Comparison of ENCODE assay signal across 32 cellular contexts in genomic region chr12:65854629-65855028, GRCh38. TPM values are rescaled to one million over a fixed set of nuclear protein-coding genes. Genes with fewer than 3 reads are reported as not detected.
DNase-seq lines count a peak whose midpoint lies in the region; ATAC-seq and TF ChIP-seq lines count a peak whose summit lies in the region.
"Had no signal": no experiment of that assay in that cellular context is flagged by ENCODE, and none has a peak within 500 bp of the region (broad histone marks: within the 10 kb centered on the region; RNA-seq: fewer than 3 reads in every experiment).

No MANE protein-coding gene starts in this region.

- H3K27ac ChIP-seq in HCT116 (ENCODE audit: low read depth, low read length) (peak overlapping the region; percentile 31; the same call in 1 of the 2 replicates), upper lobe of right lung (no peak overlapping the region)
- H3K27ac ChIP-seq: coronary artery, heart left ventricle, PC-9 had no signal

- peaks cover 10 to 57% of the 10 kb centered on the region in 2 experiments; a peak in 3 of 4 replicates for H3K4me1 ChIP-seq in HCT116 (ENCODE audit: control insufficient read depth in 1 of 2, insufficient read depth in 2 of 2, low read length in 2 of 2)
- H3K4me1 ChIP-seq in upper lobe of right lung, result no peaks in the 10 kb centered on the region
- H3K4me1 ChIP-seq: heart left ventricle had no signal

- TF ChIP-seq CTCF in HCT116 (IDR thresholded peaks at IDR 0.05 in 2 of 3, conservative IDR thresholded peaks at IDR 0.05 in 1 of 3; ENCODE audit: borderline replicate concordance in 1 of 3, insufficient read depth in 1 of 3, low read depth in 2 of 3, low read length in 2 of 3) (no peak), upper lobe of right lung (IDR thresholded peaks at IDR 0.05) (no peak)

- H3K4me3 ChIP-seq in HCT116 (replicated peaks in 1 of 2; ENCODE audit: low read depth in 1 of 2, low read length in 2 of 2) (no peak overlapping the region), upper lobe of right lung (no peak overlapping the region)
- H3K4me3 ChIP-seq: coronary artery, heart left ventricle, PC-9 had no signal

- intact Hi-C loops in HCT116 (cut with micrococcal nuclease) (no loop called here), upper lobe of right lung (cut with DNase I) (no loop called here)

- H3K27me3 ChIP-seq in HCT116 (ENCODE audit: insufficient read depth, low read length) (no peaks in the 10 kb centered on the region), upper lobe of right lung (no peaks in the 10 kb centered on the region)
- H3K27me3 ChIP-seq: heart left ventricle had no signal

- no peak for TF ChIP-seq RAD21 in HCT116 (IDR thresholded peaks at IDR 0.05; ENCODE audit: low read depth)

- no peak overlapping the region for H3K4me2 ChIP-seq in HCT116 (ENCODE audit: low read length)
- H3K4me2 ChIP-seq: PC-9 had no signal

- H3K9me3 ChIP-seq in HCT116 (ENCODE audit: control insufficient read depth in 1 of 2, insufficient read depth in 1 of 2, low read depth in 1 of 2, low read length in 2 of 2) (no peaks in the 10 kb centered on the region), upper lobe of right lung (no peaks in the 10 kb centered on the region)
- H3K9me3 ChIP-seq: heart left ventricle had no signal

- POLR2A ChIA-PET in HCT116 (lab: Charles Lee), result no interaction called here

- H3K36me3 ChIP-seq in HCT116 (ENCODE audit: control insufficient read depth in 1 of 2, insufficient read depth in 2 of 2, low read length in 2 of 2) (peaks cover 40 to 82% of the 10 kb centered on the region in 2 experiments), upper lobe of right lung (no peaks in the 10 kb centered on the region)
- H3K36me3 ChIP-seq: heart left ventricle had no signal

- RAD21 ChIA-PET in HCT116 (lab: Charles Lee; ENCODE audit: low non-redundant PET in 1 of 2, low total read pairs in 2 of 2, uncharacterized antibody in 2 of 2, unreplicated experiment in 2 of 2), result no interaction called here

- peaks cover 35% of the 10 kb centered on the region; the same call in 1 of the 2 replicates for H4K20me1 ChIP-seq in HCT116 (ENCODE audit: insufficient read depth)

- CTCF ChIA-PET in HCT116 (lab: Charles Lee), result no interaction called here

- DNase-seq in HCT116 (ENCODE audit: low read depth, low spot score), result no peak
- DNase-seq in amniotic epithelial cell (ENCODE audit: low read depth), result peak; percentile 44
- peak; percentile 24 for DNase-seq in kidney tubule cell (ENCODE audit: low spot score)
- no peak for DNase-seq in NCI-H774 (lab: John Stamatoyannopoulos, UW)
- DNase-seq in GDM1 (lab: John Stamatoyannopoulos, UW), result no peak
- no peak for DNase-seq in upper lobe of right lung
- DNase-seq: activated CD4-positive, alpha-beta T cell treated with anti-CD3 and anti-CD28 coated beads for 36 hours; activated CD8-positive, alpha-beta memory T cell treated with anti-CD3 and anti-CD28 coated beads, Interleukin-2, amount 50 U/mL, for 48 hours; activated CD8-positive, alpha-beta T cell treated with anti-CD3 and anti-CD28 coated beads for 36 hours; activated naive CD4-positive, alpha-beta T cell treated with anti-CD3 and anti-CD28 coated beads, Interleukin-2, amount 50 U/mL, for 16 hours; AML-193; amygdala; CD4-positive, alpha-beta memory T cell; effector memory CD4-positive, alpha-beta T cell; foreskin fibroblast; HCEC 1CT; heart left ventricle; midbrain; natural killer cell; NCI-H1417 treated with DMSO at 0.1 percent for 48 hours; NCI-H2081; NCI-H524 treated with DMSO at 0.1 percent for 48 hours; NK-92 treated with Interleukin-12 subunit alpha and Interleukin-12 subunit beta, amount 100 ng/mL, for 24 hours; occipital lobe; PC-9; Right ventricle myocardium superior; stimulated activated naive B cell treated with anti-CD40 and anti-IgM and Interleukin-4, amounts not matched to agents 10 μg/mL and 1 μg/mL and 100 μg/mL, for 72 hours; substantia nigra; trophoblast cell had no signal

- peaks cover 100% of the 10 kb centered on the region for H3K79me2 ChIP-seq in HCT116 (ENCODE audit: insufficient read depth, low read length)

- no peak for TF ChIP-seq POLR2A in HCT116 (IDR thresholded peaks at IDR 0.05; ENCODE audit: borderline replicate concordance, extremely low read depth, insufficient read depth, insufficient read length)

- no peak overlapping the region for H2AFZ ChIP-seq in HCT116 (ENCODE audit: low read depth, low read length, poor library complexity, severe bottlenecking)
- H2AFZ ChIP-seq: PC-9 had no signal

- no peak overlapping the region for H3K9ac ChIP-seq in HCT116 (ENCODE audit: low read length)

- no peaks in the 10 kb centered on the region for H3K9me2 ChIP-seq in HCT116 (ENCODE audit: insufficient read depth)

- no TSS peak for BruUV-seq in HCT116 (replicated peaks; lab: Mats Ljungman, UMichigan)

- ATAC-seq in HCT116, result no peak
- no peak for ATAC-seq in GM19397 (IDR thresholded peaks at IDR 0.05; ENCODE audit: unreplicated experiment)
- no peak for ATAC-seq in upper lobe of right lung
- ATAC-seq: activated CD4-positive, alpha-beta T cell treated with anti-CD3 and anti-CD28 coated beads for 36 hours; activated CD8-positive, alpha-beta T cell treated with anti-CD3 and anti-CD28 coated beads for 36 hours; activated T-helper 17 cell treated with anti-CD3 and anti-CD28 coated beads, Interleukin-2, amount 50 U/mL, for 72 hours; heart left ventricle; natural killer cell; stimulated activated naive B cell treated with anti-CD40 and anti-IgM and Interleukin-4, amounts not matched to agents 10 μg/mL and 1 μg/mL and 100 μg/mL, for 72 hours had no signal

TF ChIP-seq in HCT116, 20 proteins besides CTCF, POLR2A, EP300 and RAD21:
- no peak for TF ChIP-seq CBX3 (IDR thresholded peaks at IDR 0.05; ENCODE audit: low read depth)
- peak; percentile 8; the same call in 1 of the 2 replicates for TF ChIP-seq POLR2AphosphoS5 (IDR thresholded peaks at IDR 0.05; ENCODE audit: low read depth, low read length)
- no peak for TF ChIP-seq REST (IDR thresholded peaks at IDR 0.05; ENCODE audit: low read depth)
- TF ChIP-seq CEBPB (IDR thresholded peaks at IDR 0.05; ENCODE audit: low read depth), result 0 out of 2 replicates have a peak, but pooled peaks have one; percentile 7
- no peak for TF ChIP-seq ELF1 (IDR thresholded peaks at IDR 0.05; ENCODE audit: borderline replicate concordance, low read depth)
- no peak for TF ChIP-seq EGR1 (IDR thresholded peaks at IDR 0.05; ENCODE audit: low read depth)
TF ChIP-seq in HCT116: peak in this region for 2.

RNA-seq across cellular contexts. Expression of gene HMGA2, which starts 30.3 kb away (rescaled TPM):
- 215 TPM for total RNA-seq in HCT116 (2021; ENCODE audit: unreplicated experiment)
- polyA plus RNA-seq in HCT116 (2012), result 53.9 and 72.1 TPM in 2 replicates
- total RNA-seq in upper lobe of right lung, result not detected
- total RNA-seq: activated CD4-positive, alpha-beta T cell treated with anti-CD3 and anti-CD28 coated beads for 36 hours; activated CD8-positive, alpha-beta T cell treated with anti-CD3 and anti-CD28 coated beads for 36 hours; activated T-helper 17 cell treated with anti-CD3 and anti-CD28 coated beads, Interleukin-2, amount 50 U/mL, for 72 hours; CD4-positive, alpha-beta memory T cell; Right ventricle myocardium superior had no signal
- polyA plus RNA-seq: CD4-positive, alpha-beta memory T cell had no signal

Comparison
In these comparisons a context has a peak if more than half of its experiments do, and no peak if none do; other contexts are left out.
1. DNase-seq: peak in amniotic epithelial cell (single experiment) and kidney tubule cell (single experiment); none in HCT116 (single experiment), NCI-H774 (single experiment), GDM1 (single experiment) and upper lobe of right lung (single experiment).
2. RNA of gene HMGA2, which starts 30.3 kb away (total RNA-seq): 215 TPM in HCT116 (single experiment); not detected in upper lobe of right lung (single experiment); every median in the first group is over 100 times any median in the second.